In the genomic region with DNA sequence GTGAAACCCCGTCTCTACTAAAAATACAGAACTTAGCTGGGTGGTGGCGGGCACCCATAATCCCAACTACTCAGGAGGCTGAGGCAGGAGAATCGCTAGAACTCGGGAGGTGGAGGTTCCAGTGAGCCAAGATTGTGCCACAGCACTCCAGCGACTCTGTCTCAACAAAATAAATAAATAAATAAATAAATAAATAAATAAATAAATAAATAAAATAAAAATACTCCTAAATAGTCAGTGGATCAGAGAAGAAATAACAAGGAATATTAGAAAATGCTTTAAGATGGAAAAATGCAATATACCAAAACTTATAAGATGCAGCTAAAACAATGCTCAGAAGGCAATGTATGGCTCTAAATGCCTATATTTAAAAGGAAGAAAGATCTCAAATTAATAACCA, we compare ENCODE assay signal across 35 cellular contexts.
"Had no signal": no experiment of that assay in that cellular context is flagged by ENCODE, and none has a peak within 500 bp of the region (broad histone marks: within the 10 kb centered on the region; RNA-seq: fewer than 3 reads in every experiment).

No MANE protein-coding gene starts in this region.

- DNase-seq: Karpas-422, Kasumi-1, MG63, MM.1S, MV-4-11, NCI-H1048, NCI-H1092, NCI-H1092 treated with DMSO at 0.1 percent for 48 hours, NCI-H1105, NCI-H1105 treated with DMSO at 0.1 percent for 48 hours, NCI-H1417, NCI-H1417 treated with DMSO at 0.1 percent for 48 hours, NCI-H1436, NCI-H1436 treated with DMSO at 0.1 percent for 48 hours, NCI-H146, NCI-H1694, NCI-H1694 treated with DMSO at 0.1 percent for 48 hours, NCI-H187, NCI-H187 treated with DMSO at 0.1 percent for 48 hours, NCI-H1930, NCI-H2029, NCI-H2029 treated with DMSO at 0.1 percent for 48 hours, NCI-H2081, NCI-H2081 treated with DMSO at 0.1 percent for 48 hours, NCI-H2107, NCI-H2171, NCI-H2171 treated with DMSO at 0.1 percent for 48 hours, NCI-H2227 treated with DMSO at 0.1 percent for 48 hours, NCI-H226, NCI-H345, NCI-H446, NCI-H446 treated with DMSO at 0.1 percent for 48 hours, NCI-H510A, NCI-H510A treated with DMSO at 0.1 percent for 48 hours, NCI-H524 had no signal

- H3K9me3 ChIP-seq: MG63 had no signal

- H3K4me3 ChIP-seq: MG63 had no signal
